7 cellular contexts compared by ENCODE assay signal in the genomic region with DNA sequence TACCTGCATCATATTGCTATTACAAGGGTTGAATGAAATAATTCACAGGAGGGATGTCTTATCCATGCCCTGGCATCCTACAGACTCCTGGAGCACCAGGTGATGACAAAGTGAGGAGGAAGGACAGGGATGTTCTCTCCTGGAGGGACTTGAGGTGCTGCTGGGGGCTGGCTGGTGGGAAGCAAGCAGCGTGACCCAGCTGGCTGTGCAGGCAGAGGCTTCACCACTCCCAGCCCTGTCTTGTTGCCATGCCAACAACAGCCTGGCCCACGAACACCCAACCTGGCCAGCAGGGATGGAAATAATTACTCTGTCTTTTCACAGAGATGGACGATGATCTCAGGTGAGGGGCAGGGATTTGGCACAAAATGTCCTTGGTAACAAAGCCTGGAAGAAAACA.
DNase-seq lines count a peak whose midpoint lies in the region; ATAC-seq, FAIRE-seq and TF ChIP-seq lines count a peak whose summit lies in the region.
"Not testable (repeated sequence)": the region's sequence is repeated elsewhere in the genome, so short reads cannot be mapped to it uniquely, and the experiment has no call there.

No MANE protein-coding gene starts in this region.

- not testable (repeated sequence) for TF ChIP-seq RAD21 in K562 (CRISPR knock-in tag; conservative IDR thresholded peaks at IDR 0.05 in 1 of 2, IDR thresholded peaks at IDR 0.05 in 1 of 2)

- not testable (repeated sequence) for H3K4me2 ChIP-seq in K562 (ENCODE audit: insufficient read depth, low read length); endothelial cell of umbilical vein (ENCODE audit: insufficient read depth, low read length)

- not testable (repeated sequence) for H4K20me1 ChIP-seq in K562 (replicated peaks; ENCODE audit: control insufficient read depth, insufficient read depth, low read length); endothelial cell of umbilical vein (replicated peaks; ENCODE audit: control insufficient read depth, extremely low read depth, insufficient read depth, low read length)

- in situ Hi-C loops in K562 (cut with MboI): not testable (repeated sequence)

- not testable (repeated sequence) for H3K4me1 ChIP-seq in RWPE2 (ENCODE audit: insufficient read depth, poor library complexity, severe bottlenecking); K562 (replicated peaks in 1 of 2; ENCODE audit: control insufficient read depth in 2 of 2, insufficient read depth in 2 of 2, low read length in 2 of 2); endothelial cell of umbilical vein (ENCODE audit: control insufficient read depth, extremely low read depth, insufficient read depth, low read length)
- H3K4me1 ChIP-seq in ovary (ENCODE audit: insufficient read depth): peaks cover 14% of the 10 kb centered on the region

- TF ChIP-seq EP300 in K562 (IDR thresholded peaks at IDR 0.05; ENCODE audit: low read length); ovary (IDR thresholded peaks at IDR 0.05): not testable (repeated sequence)

- not testable (repeated sequence) for H3K27me3 ChIP-seq in RWPE2 (ENCODE audit: insufficient read depth, poor library complexity, severe bottlenecking); endothelial cell of umbilical vein (ENCODE audit: control insufficient read depth in 2 of 2, insufficient read depth in 2 of 2, low read length in 2 of 2); ovary
- peaks cover 2 to 17% of the 10 kb centered on the region in 2 experiments; a peak in 3 of 5 replicates for H3K27me3 ChIP-seq in K562 (ENCODE audit: control insufficient read depth in 2 of 2, insufficient read depth in 2 of 2, low read length in 2 of 2)

- POLR2A ChIA-PET in K562 (lab: Yijun Ruan, JAX); endothelial cell of umbilical vein (lab: Charles Lee): not testable (repeated sequence)

- CTCF ChIA-PET in K562 (lab: Yijun Ruan, JAX; ENCODE audit: low intra/inter-chr PET ratio); endothelial cell of umbilical vein (lab: Charles Lee): not testable (repeated sequence)

- not testable (repeated sequence) for ATAC-seq in RWPE2 (ENCODE audit: low read depth); K562

- H2AFZ ChIP-seq in K562 (ENCODE audit: low read depth, low read length); endothelial cell of umbilical vein (ENCODE audit: low read depth, low read length): not testable (repeated sequence)

- not testable (repeated sequence) for H3K4me3 ChIP-seq in RWPE2 (ENCODE audit: severe bottlenecking); K562; endothelial cell of umbilical vein (replicated peaks in 1 of 3; ENCODE audit: insufficient read depth in 1 of 3, low read depth in 1 of 3, low read length in 3 of 3); ovary

- dilution Hi-C loops in endothelial cell of umbilical vein (cut with MboI; ENCODE audit: extremely low pct_ligation_motif_present, low sequenced_read_pairs): not testable (repeated sequence)

- WGBS in K562 (ENCODE audit: insufficient coverage, low coverage, missing lambda C conversion rate): no CpG with 5 or more reads among the region's 3 CpGs
- 69 to 87% methylated on average over 3 of the region's 3 CpGs; no CpG with 5 or more reads in 1 of the 3 donors for WGBS in ovary, 3 donors

- not testable (repeated sequence) for DNase-seq in GM12892 (ENCODE audit: insufficient read length); K562 (ENCODE audit: extremely low read depth in 1 of 4, low spot score in 3 of 4); endothelial cell of umbilical vein (ENCODE audit: low read depth, low spot score)
- DNase-seq in NCI-H2227 (lab: John Stamatoyannopoulos, UW; ENCODE audit: unreplicated experiment) (peak; percentile 9), RWPE2 (ENCODE audit: low spot score) (peak; percentile 9), islet precursor cell (peak; percentile 13), ovary (peak in 3 of 5 donors; percentile 12 to 16 (median 15))

- not testable (repeated sequence) for H3K79me2 ChIP-seq in K562 (ENCODE audit: control insufficient read depth, insufficient read depth, low read length); endothelial cell of umbilical vein (ENCODE audit: control insufficient read depth, insufficient read depth, low read length)

- TF ChIP-seq CTCF in RWPE2 (IDR thresholded peaks at IDR 0.05; ENCODE audit: poor library complexity, severe bottlenecking); K562 (IDR thresholded peaks at IDR 0.05 in 2 of 3, conservative IDR thresholded peaks at IDR 0.05 in 1 of 3; ENCODE audit: insufficient read depth in 2 of 3, low read depth in 1 of 3, low read length in 3 of 3); endothelial cell of umbilical vein (IDR thresholded peaks at IDR 0.05; ENCODE audit: extremely low read depth in 1 of 2, insufficient read depth in 1 of 2, low read depth in 1 of 2, low read length in 2 of 2); ovary (IDR thresholded peaks at IDR 0.05): not testable (repeated sequence)

- H3K36me3 ChIP-seq in RWPE2 (ENCODE audit: low read depth); K562 (ENCODE audit: control insufficient read depth, insufficient read depth, low read length); endothelial cell of umbilical vein (ENCODE audit: control insufficient read depth in 2 of 2, extremely low read depth in 1 of 2, insufficient read depth in 2 of 2, low read length in 2 of 2); ovary: not testable (repeated sequence)

- intact Hi-C loops in K562 (cut with micrococcal nuclease); endothelial cell of umbilical vein (cut with micrococcal nuclease); ovary (cut with DNase I): not testable (repeated sequence)

- H3K9ac ChIP-seq in K562 (ENCODE audit: insufficient read depth in 1 of 2, low read depth in 2 of 2, low read length in 2 of 2); endothelial cell of umbilical vein (replicated peaks; ENCODE audit: extremely low read depth, insufficient read depth, low read length): not testable (repeated sequence)

- not testable (repeated sequence) for TF ChIP-seq POLR2A in GM12892 (IDR thresholded peaks at IDR 0.05; ENCODE audit: low read depth, low read length); K562 (conservative IDR thresholded peaks at IDR 0.05); endothelial cell of umbilical vein (IDR thresholded peaks at IDR 0.05; ENCODE audit: low read depth, low read length); ovary (IDR thresholded peaks at IDR 0.05)

- FAIRE-seq in GM12892 (lab: Jason Lieb, UNC) (peak; percentile 30), endothelial cell of umbilical vein (lab: Jason Lieb, UNC) (peak; percentile 48)
- not testable (repeated sequence) for FAIRE-seq in K562 (lab: Jason Lieb, UNC)

- not testable (repeated sequence) for H3K27ac ChIP-seq in RWPE2 (ENCODE audit: poor library complexity, severe bottlenecking); K562 (ENCODE audit: extremely low read depth, low read depth, low read length); endothelial cell of umbilical vein (ENCODE audit: insufficient read depth, low read depth, low read length); ovary

- H3K9me3 ChIP-seq in RWPE2 (ENCODE audit: severe bottlenecking); K562 (replicated peaks; ENCODE audit: control insufficient read depth, insufficient read depth, low read depth, low read length); endothelial cell of umbilical vein (replicated peaks; ENCODE audit: control insufficient read depth, insufficient read depth, low read length); ovary: not testable (repeated sequence)

- not testable (repeated sequence) for H3K9me1 ChIP-seq in K562 (ENCODE audit: control insufficient read depth, insufficient read depth, low read length); endothelial cell of umbilical vein (replicated peaks; ENCODE audit: control insufficient read depth, extremely low read depth, insufficient read depth, low read length)

- BruUV-seq in K562 (replicated peaks; lab: Mats Ljungman, UMichigan); endothelial cell of umbilical vein (replicated peaks; lab: Mats Ljungman, UMichigan): not testable (repeated sequence)

TF ChIP-seq in K562, 482 proteins besides CTCF, POLR2A, EP300 and RAD21:
- TF ChIP-seq RFX1 (IDR thresholded peaks at IDR 0.05): peak; percentile 29; the same call in 1 of the 2 replicates
